ENCODE assay signal across 11 cellular contexts in the genomic region with DNA sequence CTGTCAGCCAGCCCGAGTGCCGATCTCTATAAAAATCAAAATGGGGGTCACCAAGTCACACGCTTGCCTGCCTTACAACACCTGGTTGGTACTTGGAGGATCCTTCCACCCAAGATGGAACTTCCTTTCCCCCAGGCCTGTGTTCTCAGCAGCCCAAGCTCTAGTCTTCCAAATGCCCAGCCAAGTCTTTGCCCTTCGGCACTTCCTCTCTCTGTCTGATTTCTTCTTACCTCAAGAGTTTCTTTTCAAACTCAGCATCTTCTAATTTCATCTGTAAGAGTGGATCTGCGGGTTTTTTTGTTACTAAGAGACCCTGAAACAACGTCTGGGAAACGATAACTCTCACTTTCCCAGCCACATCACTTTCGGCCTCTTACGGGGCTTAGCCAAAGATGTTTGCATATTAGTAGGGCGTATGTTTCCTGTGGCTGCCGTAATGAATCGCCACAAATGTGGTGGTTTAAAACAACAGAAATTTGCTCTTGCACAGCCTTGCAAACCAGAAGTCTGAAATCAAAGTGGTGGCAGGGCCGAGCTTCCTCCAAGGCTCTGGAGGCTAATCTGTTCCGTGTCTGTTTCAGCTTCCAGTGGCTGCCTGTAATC.
DNase-seq lines count a peak whose midpoint lies in the region; ATAC-seq and TF ChIP-seq lines count a peak whose summit lies in the region.
"Had no signal": no experiment of that assay in that cellular context is flagged by ENCODE, and none has a peak within 500 bp of the region (broad histone marks: within the 10 kb centered on the region; RNA-seq: fewer than 3 reads in every experiment).

No MANE protein-coding gene starts in this region.

- ATAC-seq in GM21737 (IDR thresholded peaks at IDR 0.05; ENCODE audit: unreplicated experiment), result peak; percentile 96
- peak; percentile 86 for ATAC-seq in HG03457 (IDR thresholded peaks at IDR 0.05; ENCODE audit: unreplicated experiment)

- H3K4me3 ChIP-seq in sigmoid colon, result no peak overlapping the region
- H3K4me3 ChIP-seq: testis had no signal

- no peak for TF ChIP-seq POLR2A in sigmoid colon (IDR thresholded peaks at IDR 0.05)

- H3K27me3 Mint-ChIP-seq in progenitor cell of endocrine pancreas, result no peaks in the 10 kb centered on the region

- H3K4me3 Mint-ChIP-seq in progenitor cell of endocrine pancreas (ENCODE audit: low read depth), result no peak overlapping the region

- no peaks in the 10 kb centered on the region for H3K27me3 ChIP-seq in sigmoid colon
- H3K27me3 ChIP-seq: testis had no signal

- H3K9me3 Mint-ChIP-seq in progenitor cell of endocrine pancreas (ENCODE audit: low read depth), result no peaks in the 10 kb centered on the region

- peak; percentile 6 for DNase-seq in activated T-cell treated with anti-CD3 and anti-CD28 coated beads for 48 hours (ENCODE audit: low read depth)
- DNase-seq in activated T-cell treated with anti-CD3 and anti-CD28 coated beads, Interleukin-2, amount 50 U/mL, for 1 hour, result no peak
- no peak for DNase-seq in progenitor cell of endocrine pancreas (ENCODE audit: low spot score, unreplicated experiment)
- DNase-seq in sigmoid colon, result no peak
- DNase-seq in ACHN, result no peak
- no peak for DNase-seq in cerebellar cortex (ENCODE audit: low spot score)
- DNase-seq: cortex of kidney, NCI-H446, testis had no signal

- in situ Hi-C loops in ACHN (cut with HindIII; ENCODE audit: low pct_ligation_motif_present, low pct_unique_long_range_greater_than_20kb, low sequenced_read_pairs), result no loop called here

- H3K9me3 ChIP-seq in sigmoid colon, result no peaks in the 10 kb centered on the region
- H3K9me3 ChIP-seq: testis had no signal

- no peaks in the 10 kb centered on the region for H3K4me1 Mint-ChIP-seq in progenitor cell of endocrine pancreas (ENCODE audit: low read depth)

- no peak for TF ChIP-seq CTCF in progenitor cell of endocrine pancreas (IDR thresholded peaks at IDR 0.05; ENCODE audit: unreplicated experiment)
- no peak for TF ChIP-seq CTCF in sigmoid colon (IDR thresholded peaks at IDR 0.05)

- no peak for TF ChIP-seq EP300 in sigmoid colon (IDR thresholded peaks at IDR 0.05)

- H3K36me3 Mint-ChIP-seq in progenitor cell of endocrine pancreas (ENCODE audit: insufficient read depth), result peaks cover 11% of the 10 kb centered on the region

- intact Hi-C loops in sigmoid colon (cut with DNase I), result no loop called here

- H3K4me1 ChIP-seq in sigmoid colon, result no peaks in the 10 kb centered on the region
- H3K4me1 ChIP-seq: testis had no signal

- WGBS in sigmoid colon, 2 donors, result 70 to 90% methylated on average over 14 of the region's 14 CpGs

- no peak overlapping the region for H3K27ac ChIP-seq in sigmoid colon
- H3K27ac ChIP-seq: testis had no signal

- H3K36me3 ChIP-seq in sigmoid colon, result peaks cover 0 to 9% (median 6%) of the 10 kb centered on the region in 4 donors

- peak overlapping the region; percentile 43 for H3K27ac Mint-ChIP-seq in progenitor cell of endocrine pancreas
